In the genomic region with DNA sequence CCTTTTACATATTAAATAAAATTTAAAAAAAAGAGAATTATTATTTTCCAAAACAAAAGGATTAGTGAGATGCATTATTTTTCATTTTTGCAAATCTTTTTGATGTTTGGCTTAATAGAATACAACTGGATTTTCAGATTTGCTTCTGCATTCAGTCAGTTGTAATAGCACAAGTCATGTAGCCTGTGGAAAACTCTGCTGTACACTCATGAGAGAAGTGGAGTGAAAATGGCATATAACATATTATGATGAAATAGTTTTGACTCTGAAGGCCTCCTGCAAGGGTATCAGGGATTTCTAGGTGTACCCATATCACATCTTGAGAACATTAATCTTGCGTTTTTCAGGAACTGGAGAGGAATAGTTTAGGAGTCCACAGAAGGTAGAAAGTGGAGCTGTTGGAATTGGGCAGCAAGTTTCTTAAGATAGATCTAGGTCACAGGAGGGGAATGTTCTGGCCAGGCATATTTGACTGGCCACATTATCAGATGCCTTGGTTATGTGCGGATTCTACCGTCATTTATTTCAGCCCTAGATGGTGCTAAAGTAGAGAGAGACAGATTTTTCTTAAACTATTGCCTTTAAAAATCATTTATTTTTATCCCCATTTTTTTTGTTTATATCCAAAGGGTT, we compare ENCODE assay signal across 12 cellular contexts. TPM values are rescaled to one million over a fixed set of nuclear protein-coding genes. Genes with fewer than 3 reads are reported as not detected.
A peak's percentile ranks its signal among the peaks of the same experiment; 100 is the strongest.
DNase-seq lines count a peak whose midpoint lies in the region; ATAC-seq and TF ChIP-seq lines count a peak whose summit lies in the region.
"Had no signal": no experiment of that assay in that cellular context is flagged by ENCODE, and none has a peak within 500 bp of the region (broad histone marks: within the 10 kb centered on the region; RNA-seq: fewer than 3 reads in every experiment).

No MANE protein-coding gene starts in this region.

- no peak overlapping the region for H3K4me3 ChIP-seq in testis

- H3K36me3 ChIP-seq in testis (ENCODE audit: low read depth, missing control alignments): no peaks in the 10 kb centered on the region

- DNase-seq in G401 (ENCODE audit: low spot score) (peak; percentile 70), T-helper 17 cell (no peak), foreskin keratinocyte (no peak), testis (no peak), NCI-H2227 (lab: John Stamatoyannopoulos, UW; ENCODE audit: unreplicated experiment) (no peak)
- DNase-seq: GDM1; H7; stimulated activated CD4-positive, alpha-beta T cell treated with anti-CD3 and anti-CD28 coated beads, Interleukin-2, amount 100 ng/mL, for 48 hours; stimulated activated naive B cell treated with anti-CD40 and anti-IgM and Interleukin-4, amounts not matched to agents 10 μg/mL and 1 μg/mL and 100 μg/mL, for 72 hours had no signal

- H3K27ac ChIP-seq in foreskin keratinocyte (peak overlapping the region; percentile 52), testis (peak overlapping the region in 1 of 2 donors; percentile 39)

- H3K36me3 Mint-ChIP-seq in T-helper 17 cell (ENCODE audit: low read depth): no peaks in the 10 kb centered on the region
- H3K36me3 Mint-ChIP-seq in nephron (ENCODE audit: low read depth): peaks cover 26% of the 10 kb centered on the region

- no peak for TF ChIP-seq CTCF in foreskin keratinocyte (conservative IDR thresholded peaks at IDR 0.05)
- no peak for TF ChIP-seq CTCF in nephron (IDR thresholded peaks at IDR 0.05; ENCODE audit: unreplicated experiment in 3 of 3)
- TF ChIP-seq CTCF in testis (IDR thresholded peaks at IDR 0.05): no peak

- in situ Hi-C loops in G401 (cut with HindIII; ENCODE audit: low sequenced_read_pairs): no loop called here

- H3K9me3 ChIP-seq in T-helper 17 cell (ENCODE audit: control insufficient read depth, low read length, poor library complexity, severe bottlenecking) (no peaks in the 10 kb centered on the region), testis (no peaks in the 10 kb centered on the region)

- ATAC-seq in T-helper 17 cell (no peak), foreskin keratinocyte (no peak), GM21529 (IDR thresholded peaks at IDR 0.05; ENCODE audit: unreplicated experiment) (no peak)
- ATAC-seq in activated CD4-positive, CD25-positive, alpha-beta regulatory T cell treated with anti-CD3 and anti-CD28 coated beads, Interleukin-2, amount 50 U/mL, for 24 hours: no peak
- ATAC-seq: stimulated activated naive B cell treated with anti-CD40 and anti-IgM and Interleukin-4, amounts not matched to agents 10 μg/mL and 1 μg/mL and 100 μg/mL, for 72 hours had no signal

- H3K4me1 ChIP-seq in foreskin keratinocyte (peaks cover 8% of the 10 kb centered on the region), testis (no peaks in the 10 kb centered on the region)

- no peak for TF ChIP-seq POLR2A in testis (IDR thresholded peaks at IDR 0.05)

- intact Hi-C loops in testis (cut with DNase I; ENCODE audit: low total_unique reads): no loop called here

- H3K27ac Mint-ChIP-seq in T-helper 17 cell (peak overlapping the region; percentile 95), nephron (peak overlapping the region in 2 of 3 experiments; percentile 62 to 92)
- H3K27ac Mint-ChIP-seq: stimulated activated naive B cell treated with anti-CD40 and anti-IgM and Interleukin-4, amounts not matched to agents 10 μg/mL and 1 μg/mL and 100 μg/mL, for 72 hours had no signal

- H3K4me3 Mint-ChIP-seq in T-helper 17 cell (no peak overlapping the region), nephron (no peak overlapping the region)
- H3K4me3 Mint-ChIP-seq: stimulated activated naive B cell treated with anti-CD40 and anti-IgM and Interleukin-4, amounts not matched to agents 10 μg/mL and 1 μg/mL and 100 μg/mL, for 72 hours had no signal

- H3K4me1 Mint-ChIP-seq in T-helper 17 cell (peaks cover 45% of the 10 kb centered on the region), nephron (no peaks in the 10 kb centered on the region)

- no peaks in the 10 kb centered on the region for H3K27me3 Mint-ChIP-seq in T-helper 17 cell
- peaks cover 3% of the 10 kb centered on the region for H3K27me3 Mint-ChIP-seq in nephron (ENCODE audit: low read depth)
- H3K27me3 Mint-ChIP-seq: stimulated activated naive B cell treated with anti-CD40 and anti-IgM and Interleukin-4, amounts not matched to agents 10 μg/mL and 1 μg/mL and 100 μg/mL, for 72 hours had no signal

- 78 to 85% methylated on average over 3 of the region's 3 CpGs for WGBS in testis, 2 donors

- H3K27me3 ChIP-seq in foreskin keratinocyte (no peaks in the 10 kb centered on the region), testis (no peaks in the 10 kb centered on the region)

- H3K9me3 Mint-ChIP-seq in nephron: peaks cover 7% of the 10 kb centered on the region

RNA-seq across cellular contexts. Expression of a gene that starts 16.4 kb away (rescaled TPM):
- 8.7 and 16.6 TPM in 2 replicates for total RNA-seq in G401 (2014; rRNA removed; shearing (Covaris generic))
- total RNA-seq in T-helper 17 cell (10 to 100 TPM; 72.4 to 80.7 TPM), foreskin keratinocyte (28.9 and 30.7 TPM in 2 replicates), testis (10 to 100 TPM; 28.0 to 33.1 TPM)
- polyA plus RNA-seq in foreskin keratinocyte (2.9 and 3.1 TPM in 2 replicates), testis (ENCODE audit: insufficient read depth, low read depth, low replicate concordance) (10.9 TPM)
